Comparison of ENCODE assay signal across 8 cellular contexts in the genomic region with DNA sequence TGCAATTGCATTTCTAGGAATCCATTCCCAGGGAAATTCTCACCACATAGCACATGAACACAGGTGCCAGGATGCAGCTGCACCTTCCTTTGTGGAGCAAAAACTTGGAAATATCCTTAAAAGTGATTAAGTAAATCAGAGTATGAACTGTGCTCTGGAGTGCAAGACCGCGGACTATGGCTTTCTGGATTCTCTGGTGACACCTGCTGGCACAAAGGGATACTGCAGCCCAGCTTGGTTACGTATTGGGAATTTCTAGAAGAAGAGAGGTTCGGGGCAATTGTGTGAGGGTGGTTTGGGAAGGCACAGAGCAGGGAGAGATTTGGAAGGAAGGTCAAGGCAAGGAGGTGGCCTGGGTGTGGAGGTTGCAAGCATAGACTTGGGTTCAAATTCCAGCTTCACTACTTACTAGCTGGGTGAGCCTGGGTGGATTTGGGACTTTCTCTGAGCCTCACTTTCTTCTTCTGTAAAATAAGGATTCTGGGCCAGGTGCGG. TPM values are rescaled to one million over a fixed set of nuclear protein-coding genes. Genes with fewer than 3 reads are reported as not detected.
A peak's percentile ranks its signal among the peaks of the same experiment; 100 is the strongest.
DNase-seq lines count a peak whose midpoint lies in the region; ATAC-seq and TF ChIP-seq lines count a peak whose summit lies in the region.

No MANE protein-coding gene starts in this region.

- peak; percentile 87 for TF ChIP-seq CTCF in AG04449 (IDR thresholded peaks at IDR 0.05; ENCODE audit: insufficient read depth, low read length, missing control alignments)

- no peak for ATAC-seq in GM18909 (IDR thresholded peaks at IDR 0.05; ENCODE audit: poor library complexity, unreplicated experiment)

- H3K27ac ChIP-seq in mesodermal cell (ENCODE audit: low read depth, low read length, severe bottlenecking): peak overlapping the region; percentile 39

- H3K4me1 ChIP-seq in mesodermal cell (ENCODE audit: control insufficient read depth, insufficient read depth, low read length, poor library complexity, severe bottlenecking): peaks cover 21% of the 10 kb centered on the region

- no peaks in the 10 kb centered on the region for H3K9me3 ChIP-seq in mesodermal cell (ENCODE audit: control insufficient read depth, low read length)

- no peaks in the 10 kb centered on the region for H3K36me3 ChIP-seq in mesodermal cell (ENCODE audit: control insufficient read depth, insufficient read depth, low read length)

- WGBS in mesodermal cell (ENCODE audit: insufficient coverage in 2 of 2), 2 experiments: 24 to 39% methylated on average over 4 to 5 of the region's 5 CpGs

- DNase-seq in AG04449 (ENCODE audit: low read depth, low spot score) (no peak), GM19240 (ENCODE audit: insufficient read length, low spot score) (peak; percentile 64), NCI-H69 (lab: John Stamatoyannopoulos, UW) (peak; percentile 46), ecto neural progenitor cell (ENCODE audit: low spot score) (peak; percentile 80)
- DNase-seq in activated CD4-positive, alpha-beta T cell treated with anti-CD3 and anti-CD28 coated beads, Interleukin-2, amount 50 U/mL, for 4 hours: peak; percentile 82 to 88
- DNase-seq in stimulated activated CD8-positive, alpha-beta memory T cell treated with anti-CD3 and anti-CD28 coated beads, Interleukin-4, amount 100 ng/mL, for 1 hour (ENCODE audit: low read depth in 2 of 2, low spot score in 1 of 2): peak; percentile 61 to 73

- H3K4me3 ChIP-seq in AG04449 (ENCODE audit: low read depth, low read length) (no peak overlapping the region), mesodermal cell (ENCODE audit: extremely low read depth, insufficient read depth, low read length, poor library complexity, severe bottlenecking) (no peak overlapping the region)

- CTCF ChIA-PET in AG04449 (lab: Yijun Ruan, JAX): interaction anchor here (0.8 to 8.1 kb wide), 38 partner anchors 10 to 625 kb away, joined by 3 to 156 read pairs (median 6); a partner anchor contains a TSS

- POLR2A ChIA-PET in AG04449 (lab: Yijun Ruan, JAX): no interaction called here

RNA-seq across cellular contexts. Expression of a gene that starts 15.9 kb away (rescaled TPM):
- 40.5 TPM for polyA plus RNA-seq in mesodermal cell (2013, experiment 1 of 2)
- polyA plus RNA-seq in mesodermal cell (2013, experiment 2 of 2): 35.7 TPM

RNA-seq across cellular contexts. Expression of a gene that starts 21.3 kb away (rescaled TPM):
- polyA plus RNA-seq in mesodermal cell (2013, experiment 1 of 2): 23.6 TPM
- 19.7 TPM for polyA plus RNA-seq in mesodermal cell (2013, experiment 2 of 2)

RNA-seq across cellular contexts. Expression of a gene that starts 56.4 kb away (rescaled TPM):
- polyA plus RNA-seq in mesodermal cell (2013, experiment 1 of 2): 144 TPM
- polyA plus RNA-seq in mesodermal cell (2013, experiment 2 of 2): 165 TPM
